ENCODE assay signal across 22 cellular contexts in genomic region chr1:101843160-101843559, GRCh38.
"Had no signal": no experiment of that assay in that cellular context is flagged by ENCODE, and none has a peak within 500 bp of the region (broad histone marks: within the 10 kb centered on the region; RNA-seq: fewer than 3 reads in every experiment).

No MANE protein-coding gene starts in this region.

- ATAC-seq: activated naive CD8-positive, alpha-beta T cell treated with anti-CD3 and anti-CD28 coated beads, Interleukin-2, amount 50 U/mL, for 24 hours; body of pancreas; heart right ventricle; sciatic nerve; stimulated activated memory B cell treated with anti-CD40 and anti-IgM and Interleukin-4, amounts not matched to agents 10 μg/mL and 1 μg/mL and 100 μg/mL, for 72 hours; T-cell had no signal

- H3K36me3 Mint-ChIP-seq: stimulated activated memory B cell treated with anti-CD40 and anti-IgM and Interleukin-4, amounts not matched to agents 10 μg/mL and 1 μg/mL and 100 μg/mL, for 72 hours; T-cell; type B pancreatic cell had no signal

- H3K4me3 ChIP-seq: body of pancreas, cardiac muscle cell, heart right ventricle, testis, vagina had no signal

- H3K27me3 Mint-ChIP-seq: stimulated activated memory B cell treated with anti-CD40 and anti-IgM and Interleukin-4, amounts not matched to agents 10 μg/mL and 1 μg/mL and 100 μg/mL, for 72 hours had no signal

- H3K4me1 ChIP-seq: heart right ventricle, testis, vagina had no signal

- DNase-seq: activated CD4-positive, alpha-beta memory T cell treated with anti-CD3 and anti-CD28 coated beads, Interleukin-2, amount 10 ng/mL, durations not matched to agents 7 days and 5 days; activated CD4-positive, alpha-beta T cell treated with anti-CD3 and anti-CD28 coated beads, Interleukin-2, amount 10 ng/mL, durations not matched to agents 24 days and 14 days; activated gamma-delta T cell; activated naive CD4-positive, alpha-beta T cell treated with anti-CD3 and anti-CD28 coated beads, Interleukin-2, amount 50 U/mL, for 16 hours; activated naive CD8-positive, alpha-beta T cell treated with anti-CD3 and anti-CD28 coated beads, Interleukin-2, amount 50 U/mL, for 24 hours; activated T-cell treated with anti-CD3 and anti-CD28 coated beads for 4 hours; anterior cingulate cortex; body of pancreas; cortex of kidney; heart right ventricle; occipital lobe; posterior cingulate gyrus; small intestine; stimulated activated CD4-positive, alpha-beta T cell treated with anti-CD3 and anti-CD28 coated beads, Interleukin-2, amount 100 ng/mL, for 24 hours; T-cell; testis had no signal

- H3K27ac Mint-ChIP-seq: activated CD4-positive, alpha-beta memory T cell treated with anti-CD3 and anti-CD28 coated beads, Interleukin-2, amount 10 ng/mL, durations not matched to agents 7 days and 5 days; activated CD4-positive, alpha-beta T cell treated with anti-CD3 and anti-CD28 coated beads, Interleukin-2, amount 10 ng/mL, durations not matched to agents 24 days and 14 days; activated naive CD8-positive, alpha-beta T cell treated with anti-CD3 and anti-CD28 coated beads, Interleukin-2, amount 50 U/mL, for 24 hours; stimulated activated memory B cell treated with anti-CD40 and anti-IgM and Interleukin-4, amounts not matched to agents 10 μg/mL and 1 μg/mL and 100 μg/mL, for 72 hours; T-cell; type B pancreatic cell had no signal

- H3K36me3 ChIP-seq: cardiac muscle cell, heart right ventricle, vagina had no signal

- H3K27me3 ChIP-seq: body of pancreas, cardiac muscle cell, testis, vagina had no signal

- H3K4me3 Mint-ChIP-seq: activated CD4-positive, alpha-beta memory T cell treated with anti-CD3 and anti-CD28 coated beads, Interleukin-2, amount 10 ng/mL, durations not matched to agents 7 days and 5 days; activated CD4-positive, alpha-beta T cell treated with anti-CD3 and anti-CD28 coated beads, Interleukin-2, amount 10 ng/mL, durations not matched to agents 24 days and 14 days; activated naive CD8-positive, alpha-beta T cell treated with anti-CD3 and anti-CD28 coated beads, Interleukin-2, amount 50 U/mL, for 24 hours; stimulated activated memory B cell treated with anti-CD40 and anti-IgM and Interleukin-4, amounts not matched to agents 10 μg/mL and 1 μg/mL and 100 μg/mL, for 72 hours; T-cell; type B pancreatic cell had no signal

- H3K9me3 ChIP-seq: body of pancreas, heart right ventricle, testis, vagina had no signal

- H3K27ac ChIP-seq: body of pancreas, cardiac muscle cell, heart right ventricle, testis, vagina had no signal

- H3K4me1 Mint-ChIP-seq: activated CD4-positive, alpha-beta memory T cell treated with anti-CD3 and anti-CD28 coated beads, Interleukin-2, amount 10 ng/mL, durations not matched to agents 7 days and 5 days; activated CD4-positive, alpha-beta T cell treated with anti-CD3 and anti-CD28 coated beads, Interleukin-2, amount 10 ng/mL, durations not matched to agents 24 days and 14 days; activated naive CD8-positive, alpha-beta T cell treated with anti-CD3 and anti-CD28 coated beads, Interleukin-2, amount 50 U/mL, for 24 hours; stimulated activated memory B cell treated with anti-CD40 and anti-IgM and Interleukin-4, amounts not matched to agents 10 μg/mL and 1 μg/mL and 100 μg/mL, for 72 hours; T-cell had no signal

- H3K9me3 Mint-ChIP-seq: activated CD4-positive, alpha-beta memory T cell treated with anti-CD3 and anti-CD28 coated beads, Interleukin-2, amount 10 ng/mL, durations not matched to agents 7 days and 5 days; activated CD4-positive, alpha-beta T cell treated with anti-CD3 and anti-CD28 coated beads, Interleukin-2, amount 10 ng/mL, durations not matched to agents 24 days and 14 days; activated naive CD8-positive, alpha-beta T cell treated with anti-CD3 and anti-CD28 coated beads, Interleukin-2, amount 50 U/mL, for 24 hours; nephron; stimulated activated memory B cell treated with anti-CD40 and anti-IgM and Interleukin-4, amounts not matched to agents 10 μg/mL and 1 μg/mL and 100 μg/mL, for 72 hours; type B pancreatic cell had no signal
